In the genomic region with DNA sequence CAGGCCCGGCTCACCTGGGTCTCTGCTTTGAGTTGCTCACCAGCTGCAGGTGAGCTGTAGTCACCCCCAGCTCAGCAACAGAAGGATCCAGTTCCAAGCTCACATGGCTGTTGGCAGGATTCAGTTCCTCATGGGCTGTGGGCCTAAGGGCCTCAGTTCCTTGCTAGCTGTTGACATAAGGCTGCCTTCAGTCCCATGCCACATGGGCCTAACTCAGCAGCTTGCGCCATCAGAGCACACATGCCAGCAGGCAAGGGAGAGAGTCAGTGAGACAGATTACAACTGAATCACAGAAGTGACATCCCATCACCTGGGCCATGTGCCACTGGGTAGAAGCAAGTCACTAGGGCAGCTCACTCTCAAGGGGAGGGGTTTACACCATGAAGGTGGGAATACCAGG, we compare ENCODE assay signal across 2 cellular contexts.
TF ChIP-seq lines count a peak whose summit lies in the region.

No MANE protein-coding gene starts in this region.

TF ChIP-seq in IMR-90, 13 proteins besides CTCF, POLR2A, EP300 and RAD21:
- no peak for TF ChIP-seq CEBPB (IDR thresholded peaks at IDR 0.05; ENCODE audit: low read depth, low read length)
- TF ChIP-seq FOS (IDR thresholded peaks at IDR 0.05; ENCODE audit: low read depth, low read length): no peak
- TF ChIP-seq, protein P1, sequence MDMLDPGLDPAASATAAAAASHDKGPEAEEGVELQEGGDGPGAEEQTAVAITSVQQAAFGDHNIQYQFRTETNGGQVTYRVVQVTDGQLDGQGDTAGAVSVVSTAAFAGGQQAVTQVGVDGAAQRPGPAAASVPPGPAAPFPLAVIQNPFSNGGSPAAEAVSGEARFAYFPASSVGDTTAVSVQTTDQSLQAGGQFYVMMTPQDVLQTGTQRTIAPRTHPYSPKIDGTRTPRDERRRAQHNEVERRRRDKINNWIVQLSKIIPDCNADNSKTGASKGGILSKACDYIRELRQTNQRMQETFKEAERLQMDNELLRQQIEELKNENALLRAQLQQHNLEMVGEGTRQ (IDR thresholded peaks at IDR 0.05; ENCODE audit: low read depth, low read length): no peak
- TF ChIP-seq SMC3 (IDR thresholded peaks at IDR 0.05; ENCODE audit: low read depth, low read length): no peak
- TF ChIP-seq MAFK (IDR thresholded peaks at IDR 0.05; ENCODE audit: low read depth, low read length): no peak
- TF ChIP-seq, protein P2, sequence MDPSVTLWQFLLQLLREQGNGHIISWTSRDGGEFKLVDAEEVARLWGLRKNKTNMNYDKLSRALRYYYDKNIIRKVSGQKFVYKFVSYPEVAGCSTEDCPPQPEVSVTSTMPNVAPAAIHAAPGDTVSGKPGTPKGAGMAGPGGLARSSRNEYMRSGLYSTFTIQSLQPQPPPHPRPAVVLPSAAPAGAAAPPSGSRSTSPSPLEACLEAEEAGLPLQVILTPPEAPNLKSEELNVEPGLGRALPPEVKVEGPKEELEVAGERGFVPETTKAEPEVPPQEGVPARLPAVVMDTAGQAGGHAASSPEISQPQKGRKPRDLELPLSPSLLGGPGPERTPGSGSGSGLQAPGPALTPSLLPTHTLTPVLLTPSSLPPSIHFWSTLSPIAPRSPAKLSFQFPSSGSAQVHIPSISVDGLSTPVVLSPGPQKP (IDR thresholded peaks at IDR 0.05; ENCODE audit: borderline replicate concordance, low read depth, low read length): no peak
- TF ChIP-seq NFE2L2 (IDR thresholded peaks at IDR 0.05; ENCODE audit: low read depth, low read length): no peak
- TF ChIP-seq RCOR1 (IDR thresholded peaks at IDR 0.05; ENCODE audit: insufficient replicate concordance, low read length): no peak
- TF ChIP-seq MAZ (IDR thresholded peaks at IDR 0.05; ENCODE audit: borderline replicate concordance, low read depth, low read length): no peak
- TF ChIP-seq RFX5 (IDR thresholded peaks at IDR 0.05; ENCODE audit: low read depth, low read length): no peak
- TF ChIP-seq MXI1 (IDR thresholded peaks at IDR 0.05; ENCODE audit: borderline replicate concordance, low read depth, low read length): no peak
- TF ChIP-seq BHLHE40 (IDR thresholded peaks at IDR 0.05; ENCODE audit: low read depth, low read length): no peak

TF ChIP-seq in GM12878, 131 proteins besides CTCF, POLR2A, EP300 and RAD21:
- TF ChIP-seq, protein P1 (IDR thresholded peaks at IDR 0.05; ENCODE audit: borderline replicate concordance, low read depth, low read length): no peak
